Comparison of ENCODE assay signal across 1 cellular context in the genomic region with DNA sequence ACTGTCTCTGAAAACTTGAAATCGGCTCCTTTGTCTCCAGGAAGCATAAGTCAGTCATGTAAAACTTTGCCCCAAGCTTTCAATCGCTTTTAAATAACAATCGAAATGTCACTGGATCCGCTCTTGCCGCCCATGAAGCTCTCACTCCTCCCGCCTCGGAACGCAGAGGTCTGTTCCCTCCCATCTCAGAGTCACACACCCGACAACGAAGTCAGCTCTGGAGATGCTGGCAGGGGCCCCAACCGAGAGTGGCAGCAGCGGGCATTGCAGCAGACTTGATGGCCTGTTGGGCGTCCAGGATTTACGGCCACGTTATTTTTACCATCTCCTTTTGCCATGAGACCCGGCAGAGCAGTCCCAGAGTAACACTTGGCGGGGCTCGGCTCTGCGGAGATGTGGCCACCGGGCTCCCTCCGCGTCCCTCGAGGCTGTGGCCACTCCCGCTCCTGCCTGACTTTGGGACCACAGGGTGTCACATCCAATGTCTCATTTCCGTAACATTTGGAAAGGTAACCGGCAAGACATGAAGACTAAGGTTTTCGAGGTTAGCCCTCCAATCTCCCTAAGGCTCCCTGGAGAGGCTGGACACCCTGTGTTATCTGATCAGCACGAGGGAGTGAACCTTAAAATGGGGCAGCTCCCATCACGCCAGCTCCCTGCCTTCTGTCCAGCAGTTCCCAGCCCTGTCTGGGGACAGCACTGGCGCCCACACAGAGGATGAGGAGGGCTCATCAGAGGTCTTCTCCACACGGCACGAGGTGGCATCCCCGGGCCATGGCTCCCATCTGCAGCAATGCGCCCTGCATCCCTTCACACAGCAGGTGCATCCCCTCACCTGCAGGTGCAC.
TF ChIP-seq lines count a peak whose summit lies in the region.

No MANE protein-coding gene starts in this region.

TF ChIP-seq in H1, 55 proteins besides CTCF, POLR2A, EP300 and RAD21:
- 0 out of 2 replicates have a peak, but pooled peaks have one; percentile 33 for TF ChIP-seq MAX (IDR thresholded peaks at IDR 0.05)
- TF ChIP-seq GABPA (IDR thresholded peaks at IDR 0.05; ENCODE audit: borderline replicate concordance, insufficient read depth, low read length), result peak; percentile 30; the same call in 1 of the 2 replicates
- TF ChIP-seq NRF1 (IDR thresholded peaks at IDR 0.05; ENCODE audit: low read depth, low read length), result no peak
- TF ChIP-seq, protein P1, sequence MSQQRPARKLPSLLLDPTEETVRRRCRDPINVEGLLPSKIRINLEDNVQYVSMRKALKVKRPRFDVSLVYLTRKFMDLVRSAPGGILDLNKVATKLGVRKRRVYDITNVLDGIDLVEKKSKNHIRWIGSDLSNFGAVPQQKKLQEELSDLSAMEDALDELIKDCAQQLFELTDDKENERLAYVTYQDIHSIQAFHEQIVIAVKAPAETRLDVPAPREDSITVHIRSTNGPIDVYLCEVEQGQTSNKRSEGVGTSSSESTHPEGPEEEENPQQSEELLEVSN (IDR thresholded peaks at IDR 0.05), result peak; percentile 83
- no peak for TF ChIP-seq POLR2AphosphoS5 (IDR thresholded peaks at IDR 0.05; ENCODE audit: low read depth, low read length)
